In genomic region chr7:134343796-134344195, GRCh38 we compare ENCODE assay signal across 26 cellular contexts.
"Had no signal": no experiment of that assay in that cellular context is flagged by ENCODE, and none has a peak within 500 bp of the region (broad histone marks: within the 10 kb centered on the region; RNA-seq: fewer than 3 reads in every experiment).

No MANE protein-coding gene starts in this region.

- H3K4me1 Mint-ChIP-seq: neural crest cell; stimulated activated memory B cell treated with anti-CD40 and anti-IgM and Interleukin-4, amounts not matched to agents 10 μg/mL and 1 μg/mL and 100 μg/mL, for 72 hours; stimulated activated naive CD8-positive, alpha-beta T cell treated with anti-CD3 and anti-CD28 coated beads, Interleukin-15, amount 100 ng/mL, for 72 hours had no signal

- H3K4me3 ChIP-seq: hepatocyte, left ventricle myocardium inferior, lung, mucosa of descending colon, pancreas, prostate gland, sigmoid colon, spleen, transverse colon, upper lobe of left lung, vagina had no signal

- FAIRE-seq: small intestine had no signal

- H3K27me3 Mint-ChIP-seq: stimulated activated naive CD8-positive, alpha-beta T cell treated with anti-CD3 and anti-CD28 coated beads, Interleukin-15, amount 100 ng/mL, for 72 hours had no signal

- ATAC-seq: mucosa of descending colon; naive thymus-derived CD8-positive, alpha-beta T cell; pancreas; right cardiac atrium; stimulated activated memory B cell treated with anti-CD40 and anti-IgM and Interleukin-4, amounts not matched to agents 10 μg/mL and 1 μg/mL and 100 μg/mL, for 72 hours; stimulated activated naive CD8-positive, alpha-beta T cell treated with anti-CD3 and anti-CD28 coated beads, Interleukin-15, amount 100 ng/mL, for 72 hours had no signal

- H3K4me2 ChIP-seq: hepatocyte had no signal

- H3K79me2 ChIP-seq: hepatocyte had no signal

- H3K27ac ChIP-seq: hepatocyte, left ventricle myocardium inferior, pancreas, prostate gland, sigmoid colon, spleen, transverse colon, upper lobe of left lung, vagina had no signal

- H3K36me3 Mint-ChIP-seq: stimulated activated memory B cell treated with anti-CD40 and anti-IgM and Interleukin-4, amounts not matched to agents 10 μg/mL and 1 μg/mL and 100 μg/mL, for 72 hours had no signal

- H3K9me3 ChIP-seq: left ventricle myocardium inferior, mucosa of descending colon, pancreas, prostate gland, sigmoid colon, spleen, transverse colon, upper lobe of left lung, vagina had no signal

- H3K4me3 Mint-ChIP-seq: naive thymus-derived CD8-positive, alpha-beta T cell; nephron; neural crest cell; stimulated activated memory B cell treated with anti-CD40 and anti-IgM and Interleukin-4, amounts not matched to agents 10 μg/mL and 1 μg/mL and 100 μg/mL, for 72 hours; stimulated activated naive CD8-positive, alpha-beta T cell treated with anti-CD3 and anti-CD28 coated beads, Interleukin-15, amount 100 ng/mL, for 72 hours had no signal

- H3K27me3 ChIP-seq: pancreas, transverse colon, upper lobe of left lung, vagina had no signal

- DNase-seq: islet precursor cell; left ventricle myocardium inferior; mesendoderm; midbrain; mucosa of descending colon; naive thymus-derived CD8-positive, alpha-beta T cell; nucleus accumbens; pancreas; posterior cingulate gyrus; retina; right cardiac atrium; sigmoid colon; small intestine; spleen; stimulated activated CD4-positive, alpha-beta T cell treated with anti-CD3 and anti-CD28 coated beads, Interleukin-4, amount 100 ng/mL, for 24 hours; stimulated activated naive CD4-positive, alpha-beta T cell treated with Interleukin-2 at 50 U/mL for 16 hours; stimulated activated naive CD8-positive, alpha-beta T cell treated with anti-CD3 and anti-CD28 coated beads, Interleukin-15, amount 100 ng/mL, for 72 hours; transverse colon; upper lobe of left lung had no signal

- H3K27ac Mint-ChIP-seq: naive thymus-derived CD8-positive, alpha-beta T cell; nephron; stimulated activated memory B cell treated with anti-CD40 and anti-IgM and Interleukin-4, amounts not matched to agents 10 μg/mL and 1 μg/mL and 100 μg/mL, for 72 hours; stimulated activated naive CD8-positive, alpha-beta T cell treated with anti-CD3 and anti-CD28 coated beads, Interleukin-15, amount 100 ng/mL, for 72 hours had no signal

- H3K36me3 ChIP-seq: left ventricle myocardium inferior, pancreas, prostate gland, sigmoid colon, spleen, transverse colon, upper lobe of left lung, vagina had no signal

- H3K9me3 Mint-ChIP-seq: neural crest cell; stimulated activated naive CD8-positive, alpha-beta T cell treated with anti-CD3 and anti-CD28 coated beads, Interleukin-15, amount 100 ng/mL, for 72 hours had no signal

- H3K4me1 ChIP-seq: left ventricle myocardium inferior, pancreas, prostate gland, sigmoid colon, spleen, transverse colon, upper lobe of left lung, vagina had no signal

- H2AFZ ChIP-seq: hepatocyte had no signal
